13 cellular contexts compared by ENCODE assay signal in the genomic region with DNA sequence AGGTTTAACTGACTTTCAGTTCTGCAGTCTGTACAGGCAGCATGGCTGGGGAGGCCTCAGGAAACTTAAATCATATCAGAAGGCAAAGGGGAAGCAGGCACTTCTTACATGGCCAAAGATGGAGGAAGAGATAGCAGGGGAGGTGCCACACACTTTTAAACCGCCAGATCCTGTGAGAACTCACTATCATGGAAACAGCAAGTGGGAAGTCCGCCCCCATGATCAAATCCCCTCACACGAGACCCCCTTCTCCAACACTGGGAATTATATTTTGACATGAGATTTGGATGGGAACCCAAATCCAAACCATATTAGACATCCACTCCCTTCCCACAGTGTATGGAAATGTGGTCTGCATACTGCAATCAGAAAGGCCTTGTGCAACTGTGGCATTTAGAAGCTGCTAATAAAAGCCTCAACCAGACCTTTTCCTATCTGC.
A peak's percentile ranks its signal among the peaks of the same experiment; 100 is the strongest.
DNase-seq lines count a peak whose midpoint lies in the region; ATAC-seq and TF ChIP-seq lines count a peak whose summit lies in the region.
"Had no signal": no experiment of that assay in that cellular context is flagged by ENCODE, and none has a peak within 500 bp of the region (broad histone marks: within the 10 kb centered on the region; RNA-seq: fewer than 3 reads in every experiment).

No MANE protein-coding gene starts in this region.

- H3K9ac ChIP-seq in SK-N-SH: no peak overlapping the region

- H3K79me2 ChIP-seq in PC-9 (ENCODE audit: low read depth) (no peaks in the 10 kb centered on the region), SK-N-SH (ENCODE audit: insufficient read depth) (no peaks in the 10 kb centered on the region)

- H3F3A ChIP-seq in PC-9 (ENCODE audit: insufficient read depth, low read depth) (no peaks in the 10 kb centered on the region), SK-N-SH (replicated peaks; ENCODE audit: insufficient read depth) (no peaks in the 10 kb centered on the region)

- H3K9me3 ChIP-seq in PC-9 (ENCODE audit: insufficient read depth, low read depth) (no peaks in the 10 kb centered on the region), SK-N-SH (no peaks in the 10 kb centered on the region)
- H3K9me3 ChIP-seq: thoracic aorta had no signal

- H3K4me1 ChIP-seq in PC-9 (replicated peaks; ENCODE audit: insufficient read depth) (no peaks in the 10 kb centered on the region), SK-N-SH (ENCODE audit: control insufficient read depth in 1 of 2, insufficient read depth in 2 of 2, low read depth in 1 of 2, low read length in 1 of 2) (no peaks in the 10 kb centered on the region)

- no peaks in the 10 kb centered on the region for H4K20me1 ChIP-seq in PC-9 (ENCODE audit: insufficient read depth)
- no peaks in the 10 kb centered on the region for H4K20me1 ChIP-seq in SK-N-SH (ENCODE audit: insufficient read depth)

- H3K27me3 ChIP-seq in PC-9 (ENCODE audit: insufficient read depth, low read depth): no peaks in the 10 kb centered on the region
- H3K27me3 ChIP-seq in SK-N-SH (ENCODE audit: insufficient read depth): peaks cover 10% of the 10 kb centered on the region; the same call in 1 of the 2 replicates

- H2AFZ ChIP-seq in PC-9 (no peak overlapping the region), SK-N-SH (ENCODE audit: low read depth) (no peak overlapping the region)

- CTCF ChIA-PET in PC-9 (lab: Charles Lee): no interaction called here
- CTCF ChIA-PET in SK-N-SH (lab: Yijun Ruan, JAX): interaction anchor here (1.1 kb wide), 1 partner anchor 10 kb away, joined by 3 read pairs; no protein-coding TSS in a partner anchor

- TF ChIP-seq RAD21 in SK-N-SH (IDR thresholded peaks at IDR 0.05; ENCODE audit: low read length): no peak

- no peak for TF ChIP-seq EP300 in SK-N-SH (IDR thresholded peaks at IDR 0.05; ENCODE audit: borderline replicate concordance in 1 of 2, low read depth in 1 of 2, low read length in 1 of 2)

- no peak overlapping the region for H3K27ac ChIP-seq in PC-9
- H3K27ac ChIP-seq in SK-N-SH (ENCODE audit: low read depth in 2 of 2, low read length in 1 of 2): no peak overlapping the region
- H3K27ac ChIP-seq: thoracic aorta had no signal

- TF ChIP-seq CTCF in fibroblast of villous mesenchyme (IDR thresholded peaks at IDR 0.05; ENCODE audit: insufficient read depth, low read depth, low read length) (no peak), PC-9 (conservative IDR thresholded peaks at IDR 0.05) (no peak), SK-N-SH (IDR thresholded peaks at IDR 0.05) (no peak)

- 6% methylated on average over 3 of the region's 3 CpGs for WGBS in SK-N-SH (ENCODE audit: low lambda C conversion rate)

- H3K4me2 ChIP-seq in PC-9 (no peak overlapping the region), SK-N-SH (no peak overlapping the region)

- ATAC-seq in GM18502 (IDR thresholded peaks at IDR 0.05; ENCODE audit: poor library complexity, unreplicated experiment) (peak; percentile 42), GM21529 (IDR thresholded peaks at IDR 0.05; ENCODE audit: unreplicated experiment) (peak; percentile 29)

- no peaks in the 10 kb centered on the region for H3K36me3 ChIP-seq in PC-9 (ENCODE audit: low read depth)
- H3K36me3 ChIP-seq in SK-N-SH (replicated peaks in 1 of 2; ENCODE audit: control insufficient read depth in 1 of 2, insufficient read depth in 2 of 2, low read length in 1 of 2): no peaks in the 10 kb centered on the region
- H3K36me3 ChIP-seq: thoracic aorta had no signal

- peak; percentile 91 for DNase-seq in MV-4-11 (lab: John Stamatoyannopoulos, UW)
- peak; percentile 35 for DNase-seq in fibroblast of villous mesenchyme (ENCODE audit: low read depth)
- no peak for DNase-seq in PC-9
- no peak for DNase-seq in NCI-H748 treated with DMSO at 0.1 percent for 48 hours (lab: John Stamatoyannopoulos, UW)
- no peak for DNase-seq in SK-N-SH
- no peak for DNase-seq in activated effector memory CD4-positive, alpha-beta T cell treated with Interleukin-2 at 50 U/mL for 16 hours
- DNase-seq: activated CD8-positive, alpha-beta memory T cell treated with anti-CD3 and anti-CD28 coated beads, Interleukin-2, amount 50 U/mL, for 48 hours; CD4-positive, alpha-beta T cell; NCI-H510A; occipital lobe had no signal

- POLR2A ChIA-PET in PC-9 (lab: Charles Lee; ENCODE audit: unreplicated experiment): no interaction called here
- POLR2A ChIA-PET in SK-N-SH (lab: Yijun Ruan, JAX): no interaction called here

- H3K4me3 ChIP-seq in fibroblast of villous mesenchyme (ENCODE audit: low read depth, low read length) (no peak overlapping the region), PC-9 (no peak overlapping the region), SK-N-SH (ENCODE audit: low read depth in 2 of 2, low read length in 1 of 2) (no peak overlapping the region)
- H3K4me3 ChIP-seq: thoracic aorta had no signal

- no TSS peak for BruUV-seq in PC-9 (replicated peaks; lab: Mats Ljungman, UMichigan)

- H3K9me2 ChIP-seq in PC-9 (ENCODE audit: insufficient read depth) (no peaks in the 10 kb centered on the region), SK-N-SH (no peaks in the 10 kb centered on the region)

- intact Hi-C loops in PC-9 (cut with micrococcal nuclease; ENCODE audit: unreplicated experiment): no loop called here

TF ChIP-seq in SK-N-SH, 30 proteins besides CTCF, POLR2A, EP300 and RAD21:
- TF ChIP-seq EZH2phosphoT487 (IDR thresholded peaks at IDR 0.05; ENCODE audit: borderline replicate concordance, low read depth): no peak
- TF ChIP-seq FOSL2 (IDR thresholded peaks at IDR 0.05; ENCODE audit: borderline replicate concordance, low read depth): no peak
- TF ChIP-seq YY1 (IDR thresholded peaks at IDR 0.05; ENCODE audit: low read depth): no peak
- no peak for TF ChIP-seq SIN3A (IDR thresholded peaks at IDR 0.05; ENCODE audit: borderline replicate concordance, low read depth, low read length)
- no peak for TF ChIP-seq FOXJ3 (CRISPR knock-in tag; IDR thresholded peaks at IDR 0.05)
- TF ChIP-seq SMC3 (IDR thresholded peaks at IDR 0.05; ENCODE audit: low read depth, low read length): no peak
- TF ChIP-seq, protein P1, sequence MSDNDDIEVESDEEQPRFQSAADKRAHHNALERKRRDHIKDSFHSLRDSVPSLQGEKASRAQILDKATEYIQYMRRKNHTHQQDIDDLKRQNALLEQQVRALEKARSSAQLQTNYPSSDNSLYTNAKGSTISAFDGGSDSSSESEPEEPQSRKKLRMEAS (IDR thresholded peaks at IDR 0.05; ENCODE audit: low read depth): no peak
- TF ChIP-seq USF1 (IDR thresholded peaks at IDR 0.05; ENCODE audit: borderline replicate concordance, low read depth): no peak
- TF ChIP-seq, protein P2, sequence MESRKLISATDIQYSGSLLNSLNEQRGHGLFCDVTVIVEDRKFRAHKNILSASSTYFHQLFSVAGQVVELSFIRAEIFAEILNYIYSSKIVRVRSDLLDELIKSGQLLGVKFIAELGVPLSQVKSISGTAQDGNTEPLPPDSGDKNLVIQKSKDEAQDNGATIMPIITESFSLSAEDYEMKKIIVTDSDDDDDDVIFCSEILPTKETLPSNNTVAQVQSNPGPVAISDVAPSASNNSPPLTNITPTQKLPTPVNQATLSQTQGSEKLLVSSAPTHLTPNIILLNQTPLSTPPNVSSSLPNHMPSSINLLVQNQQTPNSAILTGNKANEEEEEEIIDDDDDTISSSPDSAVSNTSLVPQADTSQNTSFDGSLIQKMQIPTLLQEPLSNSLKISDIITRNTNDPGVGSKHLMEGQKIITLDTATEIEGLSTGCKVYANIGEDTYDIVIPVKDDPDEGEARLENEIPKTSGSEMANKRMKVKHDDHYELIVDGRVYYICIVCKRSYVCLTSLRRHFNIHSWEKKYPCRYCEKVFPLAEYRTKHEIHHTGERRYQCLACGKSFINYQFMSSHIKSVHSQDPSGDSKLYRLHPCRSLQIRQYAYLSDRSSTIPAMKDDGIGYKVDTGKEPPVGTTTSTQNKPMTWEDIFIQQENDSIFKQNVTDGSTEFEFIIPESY (IDR thresholded peaks at IDR 0.05; ENCODE audit: borderline replicate concordance, low read depth): no peak
- TF ChIP-seq, protein P3, sequence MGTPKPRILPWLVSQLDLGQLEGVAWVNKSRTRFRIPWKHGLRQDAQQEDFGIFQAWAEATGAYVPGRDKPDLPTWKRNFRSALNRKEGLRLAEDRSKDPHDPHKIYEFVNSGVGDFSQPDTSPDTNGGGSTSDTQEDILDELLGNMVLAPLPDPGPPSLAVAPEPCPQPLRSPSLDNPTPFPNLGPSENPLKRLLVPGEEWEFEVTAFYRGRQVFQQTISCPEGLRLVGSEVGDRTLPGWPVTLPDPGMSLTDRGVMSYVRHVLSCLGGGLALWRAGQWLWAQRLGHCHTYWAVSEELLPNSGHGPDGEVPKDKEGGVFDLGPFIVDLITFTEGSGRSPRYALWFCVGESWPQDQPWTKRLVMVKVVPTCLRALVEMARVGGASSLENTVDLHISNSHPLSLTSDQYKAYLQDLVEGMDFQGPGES (IDR thresholded peaks at IDR 0.05; ENCODE audit: low read depth, low read length): no peak
- TF ChIP-seq RFX5 (IDR thresholded peaks at IDR 0.05; ENCODE audit: low read length): no peak
- no peak for TF ChIP-seq TAF1 (IDR thresholded peaks at IDR 0.05; ENCODE audit: borderline replicate concordance, low read depth, low read length)
- no peak for TF ChIP-seq CHD2 (IDR thresholded peaks at IDR 0.05; ENCODE audit: low read length, partially characterized antibody)
- TF ChIP-seq, protein P4, sequence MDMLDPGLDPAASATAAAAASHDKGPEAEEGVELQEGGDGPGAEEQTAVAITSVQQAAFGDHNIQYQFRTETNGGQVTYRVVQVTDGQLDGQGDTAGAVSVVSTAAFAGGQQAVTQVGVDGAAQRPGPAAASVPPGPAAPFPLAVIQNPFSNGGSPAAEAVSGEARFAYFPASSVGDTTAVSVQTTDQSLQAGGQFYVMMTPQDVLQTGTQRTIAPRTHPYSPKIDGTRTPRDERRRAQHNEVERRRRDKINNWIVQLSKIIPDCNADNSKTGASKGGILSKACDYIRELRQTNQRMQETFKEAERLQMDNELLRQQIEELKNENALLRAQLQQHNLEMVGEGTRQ (IDR thresholded peaks at IDR 0.05; ENCODE audit: borderline replicate concordance, low read depth, low read length): no peak
- TF ChIP-seq MXI1 (IDR thresholded peaks at IDR 0.05; ENCODE audit: low read depth, low read length): no peak
- no peak for TF ChIP-seq ELF1 (IDR thresholded peaks at IDR 0.05)
- TF ChIP-seq MEF2A (IDR thresholded peaks at IDR 0.05; ENCODE audit: borderline replicate concordance, low read depth): no peak
- TF ChIP-seq RCOR1 (IDR thresholded peaks at IDR 0.05; ENCODE audit: low read length): no peak
- no peak for TF ChIP-seq RXRA (IDR thresholded peaks at IDR 0.05; ENCODE audit: borderline replicate concordance, low read depth)
TF ChIP-seq in SK-N-SH: peak in this region for 0.

Comparison
In these comparisons a context has a peak if more than half of its experiments do, and no peak if none do; other contexts are left out.
1. DNase-seq: peak in MV-4-11 (single experiment) and fibroblast of villous mesenchyme (single experiment); none in PC-9 (0 of 2), NCI-H748 treated with DMSO at 0.1 percent for 48 hours (single experiment), SK-N-SH (single experiment) and activated effector memory CD4-positive, alpha-beta T cell treated with Interleukin-2 at 50 U/mL for 16 hours (single experiment).